Comparison of ENCODE assay signal across 8 cellular contexts in genomic region chrX:17689971-17690409, GRCh38. TPM values are rescaled to one million over a fixed set of nuclear protein-coding genes. Genes with fewer than 3 reads are reported as not detected.
DNase-seq lines count a peak whose midpoint lies in the region; ATAC-seq and TF ChIP-seq lines count a peak whose summit lies in the region.

No MANE protein-coding gene starts in this region.

- peak; percentile 80 for DNase-seq in A172 (ENCODE audit: low spot score)
- DNase-seq in GM10248 (ENCODE audit: extremely low spot score), result peak; percentile 26
- DNase-seq in NCI-H460 (ENCODE audit: extremely low read depth, low read depth), result peak; percentile 47
- peak; percentile 25 for DNase-seq in activated CD4-positive, alpha-beta memory T cell treated with anti-CD3 and anti-CD28 coated beads, Interleukin-2, amount 10 ng/mL, durations not matched to agents 7 days and 5 days
- DNase-seq in fibroblast of the conjunctiva (ENCODE audit: low read depth), result peak; percentile 64
- no peak for DNase-seq in osteocyte (ENCODE audit: extremely low spot score, unreplicated experiment)
- no peak for DNase-seq in cortex of kidney (lab: John Stamatoyannopoulos, UW)

- peak; percentile 65 for ATAC-seq in HG03095 (IDR thresholded peaks at IDR 0.05; ENCODE audit: unreplicated experiment)

- H3K4me1 Mint-ChIP-seq in activated CD4-positive, alpha-beta memory T cell treated with anti-CD3 and anti-CD28 coated beads, Interleukin-2, amount 10 ng/mL, durations not matched to agents 7 days and 5 days, result no peaks in the 10 kb centered on the region
- H3K4me1 Mint-ChIP-seq in osteocyte (ENCODE audit: unreplicated experiment), result peaks cover 6% of the 10 kb centered on the region

- H3K9me3 Mint-ChIP-seq in activated CD4-positive, alpha-beta memory T cell treated with anti-CD3 and anti-CD28 coated beads, Interleukin-2, amount 10 ng/mL, durations not matched to agents 7 days and 5 days, result no peaks in the 10 kb centered on the region
- H3K9me3 Mint-ChIP-seq in osteocyte (ENCODE audit: unreplicated experiment), result no peaks in the 10 kb centered on the region

- CTCF ChIA-PET in GM10248 (lab: Yijun Ruan, JAX), result interaction anchor here (0.6 to 1.8 kb wide), 4 partner anchors 156 to 448 kb away, joined by 3 to 15 read pairs (median 4); no protein-coding TSS in a partner anchor
- CTCF ChIA-PET in activated CD4-positive, alpha-beta memory T cell treated with anti-CD3 and anti-CD28 coated beads, Interleukin-2, amount 10 ng/mL, durations not matched to agents 7 days and 5 days (lab: Charles Lee), result no interaction called here

- no peaks in the 10 kb centered on the region for H3K36me3 Mint-ChIP-seq in activated CD4-positive, alpha-beta memory T cell treated with anti-CD3 and anti-CD28 coated beads, Interleukin-2, amount 10 ng/mL, durations not matched to agents 7 days and 5 days (ENCODE audit: low read depth)
- H3K36me3 Mint-ChIP-seq in osteocyte (ENCODE audit: unreplicated experiment), result peaks cover 2% of the 10 kb centered on the region

- H3K4me3 Mint-ChIP-seq in activated CD4-positive, alpha-beta memory T cell treated with anti-CD3 and anti-CD28 coated beads, Interleukin-2, amount 10 ng/mL, durations not matched to agents 7 days and 5 days, result no peak overlapping the region
- H3K4me3 Mint-ChIP-seq in osteocyte (ENCODE audit: unreplicated experiment), result no peak overlapping the region

- POLR2A ChIA-PET in GM10248 (lab: Yijun Ruan, JAX), result no interaction called here
- POLR2A ChIA-PET in activated CD4-positive, alpha-beta memory T cell treated with anti-CD3 and anti-CD28 coated beads, Interleukin-2, amount 10 ng/mL, durations not matched to agents 7 days and 5 days (lab: Charles Lee), result no interaction called here

- H3K27ac Mint-ChIP-seq in activated CD4-positive, alpha-beta memory T cell treated with anti-CD3 and anti-CD28 coated beads, Interleukin-2, amount 10 ng/mL, durations not matched to agents 7 days and 5 days, result no peak overlapping the region
- no peak overlapping the region for H3K27ac Mint-ChIP-seq in osteocyte (ENCODE audit: unreplicated experiment)

- H3K27me3 Mint-ChIP-seq in activated CD4-positive, alpha-beta memory T cell treated with anti-CD3 and anti-CD28 coated beads, Interleukin-2, amount 10 ng/mL, durations not matched to agents 7 days and 5 days, result no peaks in the 10 kb centered on the region
- no peaks in the 10 kb centered on the region for H3K27me3 Mint-ChIP-seq in osteocyte (ENCODE audit: unreplicated experiment)

- TF ChIP-seq CTCF in GM10248 (IDR thresholded peaks at IDR 0.05; ENCODE audit: control extremely low read depth, extremely low read depth, low read depth, missing control alignments) (peak; percentile 32), osteocyte (IDR thresholded peaks at IDR 0.05) (peak; percentile 81)

RNA-seq across cellular contexts. Expression of gene SCML1, which starts 47.3 kb away (rescaled TPM):
- 24.9 and 26.4 TPM in 2 replicates for total RNA-seq in A172 (2014; rRNA removed; shearing (Covaris generic))
- total RNA-seq in NCI-H460 (2014; rRNA removed; shearing (Covaris generic)), result 10.1 TPM in 2 replicates
- polyA plus RNA-seq in NCI-H460 (2014; cell fraction: nucleus; rRNA removed), result 51.3 and 72.6 TPM in 2 replicates
- total RNA-seq in activated CD4-positive, alpha-beta memory T cell treated with anti-CD3 and anti-CD28 coated beads, Interleukin-2, amount 10 ng/mL, durations not matched to agents 7 days and 5 days, result under 1 TPM; 0.50 TPM
- 7.0 and 8.2 TPM in 2 replicates for total RNA-seq in osteocyte

Comparison
In these comparisons a context has a peak if more than half of its experiments do, and no peak if none do; other contexts are left out.
1. DNase-seq: peak in A172 (single experiment), GM10248 (single experiment), NCI-H460 (single experiment), activated CD4-positive, alpha-beta memory T cell treated with anti-CD3 and anti-CD28 coated beads, Interleukin-2, amount 10 ng/mL, durations not matched to agents 7 days and 5 days (single experiment) and fibroblast of the conjunctiva (single experiment); none in osteocyte (single experiment) and cortex of kidney (single experiment).